Comparison of ENCODE assay signal across 18 cellular contexts in the genomic region with DNA sequence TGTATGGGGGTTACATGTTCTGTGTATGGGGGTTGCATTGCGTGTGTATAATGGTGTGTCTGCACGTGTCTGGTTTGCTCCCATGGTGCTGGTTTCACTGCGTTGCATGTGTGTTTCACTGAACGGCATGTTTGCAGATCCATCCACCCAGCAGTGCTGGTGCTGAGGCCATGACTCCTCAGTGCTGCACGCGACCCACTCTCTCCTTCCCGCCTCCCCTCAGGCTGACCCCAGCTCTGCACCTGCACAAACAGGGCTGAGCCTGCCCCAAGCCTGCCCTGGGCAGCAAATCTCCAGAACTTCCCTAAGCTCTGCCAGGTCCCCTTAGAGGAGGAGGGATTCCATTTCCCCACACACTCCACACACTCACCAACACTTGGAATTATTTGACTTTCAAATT. TPM values are rescaled to one million over a fixed set of nuclear protein-coding genes. Genes with fewer than 3 reads are reported as not detected.
DNase-seq lines count a peak whose midpoint lies in the region; ATAC-seq and TF ChIP-seq lines count a peak whose summit lies in the region.
"Had no signal": no experiment of that assay in that cellular context is flagged by ENCODE, and none has a peak within 500 bp of the region (broad histone marks: within the 10 kb centered on the region; RNA-seq: fewer than 3 reads in every experiment).

No MANE protein-coding gene starts in this region.

- intact Hi-C loops in cardiac septum (cut with DNase I) (no loop called here), activated B cell treated with CpG ODN at 0.5 μM for 24 hours (cut with micrococcal nuclease) (no loop called here), spleen (cut with DNase I; ENCODE audit: low total_unique reads) (no loop called here), heart right ventricle (cut with DNase I) (no loop called here)

- no peaks in the 10 kb centered on the region for H3K9me3 Mint-ChIP-seq in activated B cell treated with CpG ODN at 0.5 μM for 24 hours
- H3K9me3 Mint-ChIP-seq: CD4-positive, CD25-positive, alpha-beta regulatory T cell had no signal

- ATAC-seq in activated B cell treated with CpG ODN at 0.5 μM for 24 hours (ENCODE audit: low read depth) (no peak), GM18858 (IDR thresholded peaks at IDR 0.05; ENCODE audit: unreplicated experiment) (no peak), heart right ventricle (no peak)
- ATAC-seq: K562 had no signal

- H3K27me3 Mint-ChIP-seq in activated B cell treated with CpG ODN at 0.5 μM for 24 hours: peaks cover 2% of the 10 kb centered on the region

- no peak overlapping the region for H3K4me3 Mint-ChIP-seq in activated B cell treated with CpG ODN at 0.5 μM for 24 hours
- H3K4me3 Mint-ChIP-seq: CD4-positive, CD25-positive, alpha-beta regulatory T cell had no signal

- H3K36me3 ChIP-seq in right atrium auricular region (no peaks in the 10 kb centered on the region), neuronal stem cell (replicated peaks in 1 of 2; ENCODE audit: control insufficient read depth in 2 of 2, insufficient read depth in 2 of 2, low read length in 2 of 2) (no peaks in the 10 kb centered on the region), spleen (no peaks in the 10 kb centered on the region), heart right ventricle (no peaks in the 10 kb centered on the region)
- H3K36me3 ChIP-seq: BE2C, HAP-1 had no signal

- no peak overlapping the region for H3K4me2 ChIP-seq in neuronal stem cell (ENCODE audit: insufficient read depth, low read length, poor library complexity, severe bottlenecking)

- H3K14ac ChIP-seq in neuronal stem cell (ENCODE audit: low read length): peak overlapping the region; percentile 9

- no peak overlapping the region for H4K91ac ChIP-seq in neuronal stem cell (ENCODE audit: low read depth, low read length, poor library complexity)

- no peaks in the 10 kb centered on the region for H3K4me1 Mint-ChIP-seq in activated B cell treated with CpG ODN at 0.5 μM for 24 hours

- H3K4me3 ChIP-seq in right atrium auricular region (no peak overlapping the region), neuronal stem cell (ENCODE audit: low read length in 2 of 2) (no peak overlapping the region), spleen (no peak overlapping the region), heart right ventricle (no peak overlapping the region)
- H3K4me3 ChIP-seq: HAP-1, K562 had no signal

- H3K9ac ChIP-seq in neuronal stem cell (ENCODE audit: low read depth, low read length, poor library complexity): peak overlapping the region; percentile 82

- H4K8ac ChIP-seq in neuronal stem cell (ENCODE audit: low read depth, low read length): no peak overlapping the region

- no peak overlapping the region for H2BK120ac ChIP-seq in neuronal stem cell (ENCODE audit: low read depth, low read length)

- peak overlapping the region; percentile 5 for H3K23ac ChIP-seq in neuronal stem cell (ENCODE audit: low read depth, low read length, poor library complexity)

- no peak for TF ChIP-seq POLR2A in spleen (IDR thresholded peaks at IDR 0.05)

- CTCF ChIA-PET in activated B cell treated with CpG ODN at 0.5 μM for 24 hours (lab: Charles Lee): no interaction called here

- DNase-seq in cardiac septum (ENCODE audit: low spot score) (peak; percentile 38), right atrium auricular region (ENCODE audit: low spot score) (no peak), activated B cell treated with CpG ODN at 0.5 μM for 24 hours (peak; percentile 5), neuronal stem cell (ENCODE audit: low spot score) (no peak), spleen (peak; percentile 48), heart right ventricle (no peak)
- no peak for DNase-seq in stimulated activated CD4-positive, alpha-beta T cell treated with anti-CD3 and anti-CD28 coated beads, Interleukin-2, amount 100 ng/mL, for 24 hours
- DNase-seq: ACHN; BE2C; C1 segment of cervical spinal cord; Caco-2; CD4-positive, CD25-positive, alpha-beta regulatory T cell; IMR-90 had no signal

- H2BK15ac ChIP-seq in neuronal stem cell (ENCODE audit: low read length): no peak overlapping the region

- no peak overlapping the region for H3K27ac Mint-ChIP-seq in activated B cell treated with CpG ODN at 0.5 μM for 24 hours
- H3K27ac Mint-ChIP-seq: CD4-positive, CD25-positive, alpha-beta regulatory T cell had no signal

- no peak overlapping the region for H2BK12ac ChIP-seq in neuronal stem cell (ENCODE audit: low read length)

- TF ChIP-seq CTCF in right atrium auricular region (IDR thresholded peaks at IDR 0.05): no peak
- TF ChIP-seq CTCF in activated B cell treated with CpG ODN at 0.5 μM for 24 hours (IDR thresholded peaks at IDR 0.05): no peak
- TF ChIP-seq CTCF in spleen (IDR thresholded peaks at IDR 0.05 in 8 of 11, conservative IDR thresholded peaks at IDR 0.05 in 3 of 11): no peak
- TF ChIP-seq CTCF in heart right ventricle (IDR thresholded peaks at IDR 0.05): no peak

- POLR2A ChIA-PET in activated B cell treated with CpG ODN at 0.5 μM for 24 hours (lab: Charles Lee): no interaction called here

- H2AFZ ChIP-seq in neuronal stem cell (ENCODE audit: low read length): no peak overlapping the region

- peaks cover 2% of the 10 kb centered on the region for H3K79me1 ChIP-seq in neuronal stem cell (ENCODE audit: low read depth, low read length)

- H3K4me1 ChIP-seq in right atrium auricular region (no peaks in the 10 kb centered on the region), neuronal stem cell (ENCODE audit: control insufficient read depth in 2 of 2, insufficient read depth in 1 of 2, low read depth in 1 of 2, low read length in 2 of 2) (no peaks in the 10 kb centered on the region), spleen (peaks cover 0 to 17% (median 4%) of the 10 kb centered on the region in 6 donors), heart right ventricle (no peaks in the 10 kb centered on the region)
- H3K4me1 ChIP-seq: BE2C, Caco-2, HAP-1 had no signal

- H3K36me3 Mint-ChIP-seq in activated B cell treated with CpG ODN at 0.5 μM for 24 hours (ENCODE audit: low read depth): no peaks in the 10 kb centered on the region
- H3K36me3 Mint-ChIP-seq: CD4-positive, CD25-positive, alpha-beta regulatory T cell had no signal

- H3K9me3 ChIP-seq in right atrium auricular region (no peaks in the 10 kb centered on the region), neuronal stem cell (replicated peaks in 1 of 2; ENCODE audit: control insufficient read depth in 2 of 2, insufficient read depth in 1 of 2, low read depth in 1 of 2, low read length in 2 of 2) (no peaks in the 10 kb centered on the region), spleen (no peaks in the 10 kb centered on the region), heart right ventricle (peaks cover 0 to 3% (median 0%) of the 10 kb centered on the region in 11 donors)
- H3K9me3 ChIP-seq: BE2C, Caco-2, HAP-1 had no signal

- no peak overlapping the region for H2AK5ac ChIP-seq in neuronal stem cell (ENCODE audit: low read depth, low read length)

- H3K27me3 ChIP-seq in right atrium auricular region: no peaks in the 10 kb centered on the region
- H3K27me3 ChIP-seq in neuronal stem cell (ENCODE audit: control insufficient read depth in 3 of 3, insufficient read depth in 3 of 3, low read depth in 1 of 3, low read length in 3 of 3): peaks cover 0 to 40% (median 3%) of the 10 kb centered on the region in 3 experiments
- H3K27me3 ChIP-seq in spleen (replicated peaks in 1 of 7): peaks cover 0 to 52% (median 0%) of the 10 kb centered on the region in 7 donors
- H3K27me3 ChIP-seq in heart right ventricle: peaks cover 0 to 60% (median 50%) of the 10 kb centered on the region in 7 donors
- H3K27me3 ChIP-seq: BE2C had no signal

- H2BK5ac ChIP-seq in neuronal stem cell (ENCODE audit: low read length): no peak overlapping the region

- H3K27ac ChIP-seq in right atrium auricular region (no peak overlapping the region), neuronal stem cell (replicated peaks; ENCODE audit: low read length) (no peak overlapping the region), spleen (no peak overlapping the region), heart right ventricle (no peak overlapping the region)

- WGBS in neuronal stem cell (ENCODE audit: extremely low coverage in 2 of 2, insufficient read length in 2 of 2, insufficient replicate concordance in 1 of 2), 2 donors: no CpG with 5 or more reads among the region's 7 CpGs
- WGBS in spleen, 5 donors: 90 to 95% (median 93%) methylated on average over 7 of the region's 7 CpGs
- WGBS in heart right ventricle, 2 donors: 87 to 91% methylated on average over 7 of the region's 7 CpGs

- H3K4ac ChIP-seq in neuronal stem cell (ENCODE audit: low read length): no peak overlapping the region

- peak overlapping the region; percentile 15 for H3K18ac ChIP-seq in neuronal stem cell (ENCODE audit: low read length)

RNA-seq across cellular contexts. Expression of a gene that starts 18.7 kb away (rescaled TPM):
- total RNA-seq in cardiac septum (not detected), right atrium auricular region (not detected), activated B cell treated with CpG ODN at 0.5 μM for 24 hours (not detected in 2 replicates), spleen (not detected), heart right ventricle (not detected)
- polyA plus RNA-seq in neuronal stem cell (2013, experiment 1 of 2): 0.29 TPM
- polyA plus RNA-seq in neuronal stem cell (2013, experiment 2 of 2): 0.29 TPM
- polyA plus RNA-seq in spleen (not detected), heart right ventricle (not detected)
- total RNA-seq: Caco-2; CD4-positive, CD25-positive, alpha-beta regulatory T cell; H1; HT-29; IMR-90; K562 had no signal
- polyA plus RNA-seq: CD4-positive, CD25-positive, alpha-beta regulatory T cell; H1; IMR-90; K562 had no signal

RNA-seq across cellular contexts. Expression of a gene that starts 29.0 kb away (rescaled TPM):
- total RNA-seq in cardiac septum (12.9 TPM), right atrium auricular region (1 to 10 TPM in 1 of 2 donors, under 1 TPM in 1; 0.22 to 3.3 TPM), activated B cell treated with CpG ODN at 0.5 μM for 24 hours (not detected in 2 replicates), spleen (1 to 10 TPM in 6 of 7 donors, under 1 TPM in 1; 0.51 to 3.2 (median 1.7) TPM), heart right ventricle (10 to 100 TPM; 11.7 to 25.9 (median 14.8) TPM)
- 7.9 TPM for polyA plus RNA-seq in neuronal stem cell (2013, experiment 1 of 2)
- polyA plus RNA-seq in neuronal stem cell (2013, experiment 2 of 2): 7.6 TPM
- polyA plus RNA-seq in spleen (under 1 TPM; 0.43 to 0.99 (median 0.44) TPM), heart right ventricle (10 to 100 TPM in 1 of 2 donors, 1 to 10 TPM in 1; 4.1 to 16.8 TPM)
- total RNA-seq: HT-29, IMR-90 had no signal
- polyA plus RNA-seq: CD4-positive, CD25-positive, alpha-beta regulatory T cell had no signal

Comparison
In these comparisons a context has a peak if more than half of its experiments do, and no peak if none do; other contexts are left out.
1. DNase-seq: peak in cardiac septum (single experiment), activated B cell treated with CpG ODN at 0.5 μM for 24 hours (single experiment) and spleen (single experiment); none in right atrium auricular region (single experiment), neuronal stem cell (single experiment), stimulated activated CD4-positive, alpha-beta T cell treated with anti-CD3 and anti-CD28 coated beads, Interleukin-2, amount 100 ng/mL, for 24 hours (0 of 2) and heart right ventricle (0 of 2).